Comparison of ENCODE assay signal across 29 cellular contexts in genomic region chr2:2859164-2859563, GRCh38.
"Had no signal": no experiment of that assay in that cellular context is flagged by ENCODE, and none has a peak within 500 bp of the region (broad histone marks: within the 10 kb centered on the region; RNA-seq: fewer than 3 reads in every experiment).

No MANE protein-coding gene starts in this region.

- H3K9me3 Mint-ChIP-seq: naive B cell; naive thymus-derived CD8-positive, alpha-beta T cell; natural killer cell treated with Interleukin-12 subunit alpha and Interleukin-12 subunit beta and Interleukin-15 and Interleukin-18, amount 100 ng/mL, for 72 hours; nephron progenitor cell; neural progenitor cell; stimulated activated memory B cell treated with anti-CD40 and anti-IgM and Interleukin-4, amounts not matched to agents 10 μg/mL and 1 μg/mL and 100 μg/mL, for 72 hours; stimulated activated naive CD8-positive, alpha-beta T cell treated with anti-CD3 and anti-CD28 coated beads, Interleukin-15, Interleukin-2, amounts not matched to agents 100 ng/mL and 50 ng/mL, for 24 hours had no signal

- H3K9ac ChIP-seq: neural progenitor cell had no signal

- H3K9me3 ChIP-seq: neutrophil, pancreas, psoas muscle, right lobe of liver, sigmoid colon, stomach, thoracic aorta, thyroid gland, tibial nerve, upper lobe of left lung, uterus had no signal

- H3K4me3 Mint-ChIP-seq: naive B cell; naive thymus-derived CD8-positive, alpha-beta T cell; natural killer cell treated with Interleukin-12 subunit alpha and Interleukin-12 subunit beta and Interleukin-15 and Interleukin-18, amount 100 ng/mL, for 72 hours; nephron progenitor cell; neural progenitor cell; stimulated activated memory B cell treated with anti-CD40 and anti-IgM and Interleukin-4, amounts not matched to agents 10 μg/mL and 1 μg/mL and 100 μg/mL, for 72 hours; stimulated activated naive CD8-positive, alpha-beta T cell treated with anti-CD3 and anti-CD28 coated beads, Interleukin-15, Interleukin-2, amounts not matched to agents 100 ng/mL and 50 ng/mL, for 24 hours had no signal

- H3K4me1 ChIP-seq: neural progenitor cell, pancreas, psoas muscle, right lobe of liver, sigmoid colon, stomach, thyroid gland, tibial nerve, uterus had no signal

- H3K4me1 Mint-ChIP-seq: naive B cell; naive thymus-derived CD8-positive, alpha-beta T cell; nephron progenitor cell; neural progenitor cell; stimulated activated memory B cell treated with anti-CD40 and anti-IgM and Interleukin-4, amounts not matched to agents 10 μg/mL and 1 μg/mL and 100 μg/mL, for 72 hours had no signal

- H3K36me3 Mint-ChIP-seq: naive B cell; naive thymus-derived CD8-positive, alpha-beta T cell; natural killer cell treated with Interleukin-12 subunit alpha and Interleukin-12 subunit beta and Interleukin-15 and Interleukin-18, amount 100 ng/mL, for 72 hours; neural progenitor cell; stimulated activated memory B cell treated with anti-CD40 and anti-IgM and Interleukin-4, amounts not matched to agents 10 μg/mL and 1 μg/mL and 100 μg/mL, for 72 hours had no signal

- DNase-seq: naive B cell; naive thymus-derived CD8-positive, alpha-beta T cell; nephron progenitor cell; nucleus accumbens; pancreas; psoas muscle; right cardiac atrium; sigmoid colon; small intestine; stimulated activated CD4-positive, alpha-beta T cell treated with anti-CD3 and anti-CD28 coated beads, Interleukin-12 subunit alpha, Interleukin-12 subunit beta, amount 100 ng/mL, for 4 hours; stimulated activated CD4-positive, alpha-beta T cell treated with anti-CD3 and anti-CD28 coated beads, Interleukin-1b, Interleukin-23, amount 100 ng/mL, for 48 hours; stimulated activated CD4-positive, alpha-beta T cell treated with anti-CD3 and anti-CD28 coated beads, Interleukin-4, amount 100 ng/mL, for 1 hour; stimulated activated CD4-positive, alpha-beta T cell treated with anti-CD3 and anti-CD28 coated beads, Interleukin-4, amount 100 ng/mL, for 4 hours; stimulated activated CD8-positive, alpha-beta memory T cell treated with anti-CD3 and anti-CD28 coated beads, Interleukin-4, amount 100 ng/mL, for 48 hours; stimulated activated naive CD4-positive, alpha-beta T cell; stomach; thyroid gland; trophoblast cell; uterus had no signal

- H2AFZ ChIP-seq: neural progenitor cell had no signal

- H3K4me2 ChIP-seq: neural progenitor cell had no signal

- ATAC-seq: naive thymus-derived CD8-positive, alpha-beta T cell; natural killer cell treated with Interleukin-12 subunit alpha and Interleukin-12 subunit beta and Interleukin-15 and Interleukin-18, amount 100 ng/mL, for 72 hours; pancreas; psoas muscle; right cardiac atrium; right lobe of liver; stimulated activated memory B cell treated with anti-CD40 and anti-IgM and Interleukin-4, amounts not matched to agents 10 μg/mL and 1 μg/mL and 100 μg/mL, for 72 hours had no signal

- H3K27ac ChIP-seq: neural progenitor cell, neutrophil, pancreas, psoas muscle, right lobe of liver, sigmoid colon, stomach, thoracic aorta, thyroid gland, tibial nerve, upper lobe of left lung, uterus had no signal

- H3K4me3 ChIP-seq: neural progenitor cell, pancreas, psoas muscle, right lobe of liver, sigmoid colon, stomach, thoracic aorta, thyroid gland, tibial nerve, upper lobe of left lung, uterus had no signal

- H3K27me3 Mint-ChIP-seq: natural killer cell treated with Interleukin-12 subunit alpha and Interleukin-12 subunit beta and Interleukin-15 and Interleukin-18, amount 100 ng/mL, for 72 hours; stimulated activated memory B cell treated with anti-CD40 and anti-IgM and Interleukin-4, amounts not matched to agents 10 μg/mL and 1 μg/mL and 100 μg/mL, for 72 hours; stimulated activated naive CD8-positive, alpha-beta T cell treated with anti-CD3 and anti-CD28 coated beads, Interleukin-15, Interleukin-2, amounts not matched to agents 100 ng/mL and 50 ng/mL, for 24 hours had no signal

- H3K27ac Mint-ChIP-seq: naive B cell; naive thymus-derived CD8-positive, alpha-beta T cell; natural killer cell treated with Interleukin-12 subunit alpha and Interleukin-12 subunit beta and Interleukin-15 and Interleukin-18, amount 100 ng/mL, for 72 hours; nephron progenitor cell; neural progenitor cell; progenitor cell of endocrine pancreas; stimulated activated memory B cell treated with anti-CD40 and anti-IgM and Interleukin-4, amounts not matched to agents 10 μg/mL and 1 μg/mL and 100 μg/mL, for 72 hours; stimulated activated naive CD8-positive, alpha-beta T cell treated with anti-CD3 and anti-CD28 coated beads, Interleukin-15, Interleukin-2, amounts not matched to agents 100 ng/mL and 50 ng/mL, for 24 hours had no signal

- H3K27me3 ChIP-seq: neural progenitor cell, neutrophil, pancreas, right lobe of liver, sigmoid colon, stomach, thyroid gland, tibial nerve, upper lobe of left lung, uterus had no signal

- H3K36me3 ChIP-seq: neural progenitor cell, neutrophil, pancreas, right lobe of liver, sigmoid colon, stomach, thoracic aorta, thyroid gland, tibial nerve, upper lobe of left lung, uterus had no signal
